ENCODE assay signal across 7 cellular contexts in the genomic region with DNA sequence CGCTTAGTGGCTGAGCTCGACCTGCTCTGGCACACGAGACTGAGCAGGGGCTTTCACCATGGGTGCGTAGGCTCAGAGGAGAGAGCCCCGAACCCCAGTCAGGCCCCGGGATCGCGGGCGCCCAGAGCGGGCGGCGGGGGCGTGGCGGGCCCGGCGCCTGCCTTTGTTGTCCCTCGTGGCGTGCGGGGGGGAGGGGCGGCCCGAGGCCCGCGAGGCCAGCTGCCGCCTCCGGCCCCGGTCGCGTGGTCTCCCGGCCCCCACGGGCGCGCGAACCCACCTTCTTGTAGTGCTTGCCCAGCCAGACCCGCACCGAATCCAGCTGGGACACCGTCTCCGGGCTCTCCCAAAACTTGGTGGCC. TPM values are rescaled to one million over a fixed set of nuclear protein-coding genes. Genes with fewer than 3 reads are reported as not detected.
DNase-seq lines count a peak whose midpoint lies in the region; ATAC-seq and TF ChIP-seq lines count a peak whose summit lies in the region.

No MANE protein-coding gene starts in this region.

- H3K9me3 ChIP-seq in OCI-LY1 (ENCODE audit: low read length) (no peaks in the 10 kb centered on the region), tibial nerve (no peaks in the 10 kb centered on the region)

- no peaks in the 10 kb centered on the region for H3K9me2 ChIP-seq in OCI-LY1 (ENCODE audit: low read depth, low read length)

- TF ChIP-seq POLR2A in tibial nerve (IDR thresholded peaks at IDR 0.05), result no peak

- H3K27me3 Mint-ChIP-seq in osteocyte (ENCODE audit: unreplicated experiment), result no peaks in the 10 kb centered on the region

- WGBS in tibial nerve, 2 donors, result 0 to 2% methylated on average over 6 to 23 of the region's 37 CpGs

- H3K36me3 ChIP-seq in OCI-LY1 (ENCODE audit: insufficient read depth, low read length) (peaks cover 25% of the 10 kb centered on the region), tibial nerve (no peaks in the 10 kb centered on the region)

- H3K27me3 ChIP-seq in OCI-LY1 (ENCODE audit: insufficient read depth, low read length) (no peaks in the 10 kb centered on the region), tibial nerve (no peaks in the 10 kb centered on the region)

- no peak overlapping the region for H2AFZ ChIP-seq in OCI-LY1 (ENCODE audit: low read length)

- no peaks in the 10 kb centered on the region for H3K36me3 Mint-ChIP-seq in osteocyte (ENCODE audit: unreplicated experiment)

- DNase-seq in activated gamma-delta T cell (lab: John Stamatoyannopoulos, UW) (peak; percentile 53), globus pallidus (ENCODE audit: low spot score) (peak; percentile 63), osteocyte (ENCODE audit: extremely low spot score, unreplicated experiment) (peak; percentile 87), tibial nerve (ENCODE audit: low spot score in 2 of 2) (peak; percentile 34 to 35)

- H3F3A ChIP-seq in OCI-LY1 (ENCODE audit: insufficient read depth, low read length), result no peaks in the 10 kb centered on the region

- 0 out of 2 replicates have a peak, but pooled peaks cover 4% of the 10 kb centered on the region for H4K20me1 ChIP-seq in OCI-LY1 (ENCODE audit: insufficient read depth, low read length)

- peak overlapping the region; percentile 95 for H3K4me3 Mint-ChIP-seq in osteocyte (ENCODE audit: unreplicated experiment)

- peaks cover 21% of the 10 kb centered on the region for H3K4me1 Mint-ChIP-seq in osteocyte (ENCODE audit: unreplicated experiment)

- no peak for TF ChIP-seq CTCF in OCI-LY1 (IDR thresholded peaks at IDR 0.05; ENCODE audit: low read length)
- TF ChIP-seq CTCF in osteocyte (IDR thresholded peaks at IDR 0.05), result no peak
- no peak for TF ChIP-seq CTCF in tibial nerve (IDR thresholded peaks at IDR 0.05)

- peak overlapping the region; percentile 94 for H3K27ac Mint-ChIP-seq in osteocyte (ENCODE audit: unreplicated experiment)

- peaks cover 53% of the 10 kb centered on the region for H3K79me2 ChIP-seq in OCI-LY1 (ENCODE audit: insufficient read depth, low read length)

- no peak for TF ChIP-seq EP300 in tibial nerve (IDR thresholded peaks at IDR 0.05)

- H3K4me1 ChIP-seq in OCI-LY1 (ENCODE audit: insufficient read depth, low read length, severe bottlenecking) (peaks cover 41% of the 10 kb centered on the region), tibial nerve (peaks cover 0 to 38% (median 15%) of the 10 kb centered on the region in 4 donors)

- peak overlapping the region; percentile 86 for H3K4me2 ChIP-seq in OCI-LY1 (ENCODE audit: low read length)

- peak; percentile 40 for ATAC-seq in GM18511 (IDR thresholded peaks at IDR 0.05; ENCODE audit: unreplicated experiment)
- ATAC-seq in HG02610 (IDR thresholded peaks at IDR 0.05; ENCODE audit: unreplicated experiment), result peak; percentile 20

- H3K27ac ChIP-seq in OCI-LY1 (ENCODE audit: low read depth, low read length, poor library complexity, severe bottlenecking), result peak overlapping the region; percentile 89
- peak overlapping the region; percentile 87 to 98 (median 94) for H3K27ac ChIP-seq in tibial nerve

- H3K4me3 ChIP-seq in OCI-LY1 (ENCODE audit: low read depth, low read length, poor library complexity, severe bottlenecking) (peak overlapping the region; percentile 97), tibial nerve (peak overlapping the region; percentile 63 to 95 (median 82))

- H3K9me3 Mint-ChIP-seq in osteocyte (ENCODE audit: unreplicated experiment), result no peaks in the 10 kb centered on the region

- H3K9ac ChIP-seq in OCI-LY1 (ENCODE audit: low read length), result peak overlapping the region; percentile 95

RNA-seq across cellular contexts. Expression of gene SMARCC1, which starts 0.4 kb away (rescaled TPM):
- total RNA-seq in osteocyte (99.6 and 113 TPM in 2 replicates), tibial nerve (10 to 100 TPM; 27.8 to 37.4 (median 36.1) TPM)

RNA-seq across cellular contexts. Expression of gene DHX30, which starts 21.6 kb away (rescaled TPM):
- 78.9 and 83.5 TPM in 2 replicates for total RNA-seq in osteocyte
- total RNA-seq in tibial nerve, result 10 to 100 TPM; 71.9 to 86.4 (median 78.8) TPM

Comparison
In these comparisons a context has a peak if more than half of its experiments do, and no peak if none do; other contexts are left out.
1. Peak in every context shown above with its lines: DNase-seq, ATAC-seq, H3K4me3 ChIP-seq and H3K27ac ChIP-seq.
2. DNase-seq: peak in every context shown above with its lines; median percentile 87 in osteocyte; 63 in globus pallidus; 53 in activated gamma-delta T cell; 34 in tibial nerve.